ENCODE assay signal across 1 cellular context in the genomic region with DNA sequence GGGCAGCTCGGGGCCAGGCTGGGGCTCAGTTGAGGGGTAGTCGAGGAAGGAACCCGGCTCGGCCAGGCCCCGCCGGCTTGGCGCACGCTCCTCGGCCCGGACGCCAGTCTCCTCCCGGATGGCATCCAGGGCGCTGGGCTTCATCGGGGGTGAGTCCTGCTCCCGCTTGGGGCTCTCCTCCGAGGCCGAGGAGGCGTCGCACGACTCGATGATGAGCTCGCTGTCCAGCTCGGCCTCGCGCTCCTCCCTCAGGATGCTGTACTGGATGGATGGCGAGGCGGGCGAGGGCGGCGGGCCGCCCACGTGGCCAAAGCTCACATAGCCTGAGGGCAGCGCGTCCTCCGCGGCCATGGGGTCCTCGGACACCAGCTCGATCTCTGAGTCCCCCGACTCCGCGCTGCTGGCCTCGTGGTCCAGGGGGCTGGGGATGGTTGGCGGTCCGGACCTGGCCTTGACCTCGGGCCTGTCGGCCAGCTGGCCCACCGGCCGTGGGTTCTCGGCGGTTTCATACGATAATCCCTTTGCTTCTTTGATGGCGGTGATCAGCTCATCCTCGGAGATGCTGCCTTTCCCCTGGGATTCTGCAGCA.
TF ChIP-seq lines count a peak whose summit lies in the region.

No MANE protein-coding gene starts in this region.

TF ChIP-seq in H1, 55 proteins besides CTCF, POLR2A, EP300 and RAD21 (continued from another document):
- TF ChIP-seq SIRT6 (IDR thresholded peaks at IDR 0.05; ENCODE audit: low read length) (no peak), TAF1 (IDR thresholded peaks at IDR 0.05; ENCODE audit: low read depth, low read length) (no peak), KDM4A (IDR thresholded peaks at IDR 0.05; ENCODE audit: low read depth, low read length, severe bottlenecking) (no peak), GTF2F1 (IDR thresholded peaks at IDR 0.05; ENCODE audit: borderline replicate concordance, low read depth, low read length) (no peak), SAP30 (IDR thresholded peaks at IDR 0.05; ENCODE audit: insufficient read depth, insufficient replicate concordance, low read length) (no peak), CREB1 (IDR thresholded peaks at IDR 0.05) (no peak), TAF7 (optimal IDR thresholded peaks at IDR 0.05; ENCODE audit: borderline replicate concordance, low read depth, low read length) (no peak), SP2 (IDR thresholded peaks at IDR 0.05; ENCODE audit: low read length) (no peak), PHF8 (conservative IDR thresholded peaks at IDR 0.05; ENCODE audit: low read depth, low read length) (no peak), EZH2 (IDR thresholded peaks at IDR 0.05; ENCODE audit: low read depth, low read length, severe bottlenecking) (no peak), SRF (IDR thresholded peaks at IDR 0.05; ENCODE audit: low read depth, low read length) (no peak)
- TF ChIP-seq, protein P1, sequence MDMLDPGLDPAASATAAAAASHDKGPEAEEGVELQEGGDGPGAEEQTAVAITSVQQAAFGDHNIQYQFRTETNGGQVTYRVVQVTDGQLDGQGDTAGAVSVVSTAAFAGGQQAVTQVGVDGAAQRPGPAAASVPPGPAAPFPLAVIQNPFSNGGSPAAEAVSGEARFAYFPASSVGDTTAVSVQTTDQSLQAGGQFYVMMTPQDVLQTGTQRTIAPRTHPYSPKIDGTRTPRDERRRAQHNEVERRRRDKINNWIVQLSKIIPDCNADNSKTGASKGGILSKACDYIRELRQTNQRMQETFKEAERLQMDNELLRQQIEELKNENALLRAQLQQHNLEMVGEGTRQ (IDR thresholded peaks at IDR 0.05; ENCODE audit: low read length) = no peak
